ENCODE assay signal across 18 cellular contexts in genomic region chr5:149585910-149586309, GRCh38.
"Had no signal": no experiment of that assay in that cellular context is flagged by ENCODE, and none has a peak within 500 bp of the region (broad histone marks: within the 10 kb centered on the region; RNA-seq: fewer than 3 reads in every experiment).

No MANE protein-coding gene starts in this region.

- H3K27ac ChIP-seq: left lung had no signal

- DNase-seq: activated CD4-positive, alpha-beta T cell treated with anti-CD3 and anti-CD28 coated beads, Interleukin-2, amount 50 U/mL, for 4 hours; activated CD8-positive, alpha-beta memory T cell treated with anti-CD3 and anti-CD28 coated beads, Interleukin-2, amount 50 U/mL, for 4 hours; activated naive CD4-positive, alpha-beta T cell; activated naive CD8-positive, alpha-beta T cell treated with anti-CD3 and anti-CD28 coated beads for 36 hours; activated T-cell treated with anti-CD3 and anti-CD28 coated beads, Interleukin-2, amount 50 U/mL, for 4 hours; effector CD8-positive, alpha-beta T cell; gastrocnemius medialis; hippocampal formation; kidney glomerular epithelial cell; left lung; midbrain; natural killer cell; stimulated activated CD4-positive, alpha-beta T cell treated with anti-CD3 and anti-CD28 coated beads, Interleukin-12 subunit alpha, Interleukin-12 subunit beta, amount 100 ng/mL, for 4 hours; stimulated activated CD4-positive, alpha-beta T cell treated with anti-CD3 and anti-CD28 coated beads, Interleukin-4, amount 100 ng/mL, for 4 hours; T-helper 9 cell; uterus had no signal

- H3K4me3 ChIP-seq: gastrocnemius medialis, left lung, tibial nerve, uterus had no signal

- ATAC-seq: activated T-cell treated with anti-CD3 and anti-CD28 coated beads, Interleukin-2, amount 50 U/mL, for 4 hours; gastrocnemius medialis; left lung; natural killer cell; WTC11 had no signal
